ENCODE assay signal across 15 cellular contexts in the genomic region with DNA sequence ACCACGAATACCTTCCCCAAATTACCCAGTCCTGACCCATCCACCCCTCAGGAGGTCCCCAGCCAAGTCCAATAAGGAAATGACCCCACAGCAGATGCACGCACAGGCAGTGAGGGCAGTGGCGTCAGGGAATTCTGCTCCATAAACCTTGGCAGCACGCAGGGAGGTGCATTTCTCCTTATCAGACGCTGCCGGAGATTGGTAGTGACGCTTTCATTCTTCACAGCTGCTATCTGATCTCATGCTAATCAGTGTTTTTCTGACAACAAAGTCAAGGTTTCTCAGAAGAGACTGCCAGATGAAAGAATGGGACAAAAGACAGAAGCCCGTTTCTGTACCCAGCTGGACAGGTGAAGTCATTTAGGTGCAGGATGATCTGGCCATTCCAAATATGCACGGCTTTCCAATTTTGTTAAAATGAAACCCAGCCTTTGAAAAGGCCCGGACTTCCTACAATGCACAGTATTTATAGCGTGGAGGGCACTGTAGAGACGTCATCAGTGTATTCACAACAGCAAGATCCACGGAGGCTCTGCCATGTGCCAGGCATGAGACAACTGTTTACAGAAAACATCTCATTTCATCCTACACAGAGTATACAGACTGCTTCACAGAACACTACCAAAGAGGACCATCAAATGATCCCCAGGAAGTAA. TPM values are rescaled to one million over a fixed set of nuclear protein-coding genes. Genes with fewer than 3 reads are reported as not detected.
A peak's percentile ranks its signal among the peaks of the same experiment; 100 is the strongest.
DNase-seq lines count a peak whose midpoint lies in the region; TF ChIP-seq lines count a peak whose summit lies in the region.
"Had no signal": no experiment of that assay in that cellular context is flagged by ENCODE, and none has a peak within 500 bp of the region (broad histone marks: within the 10 kb centered on the region; RNA-seq: fewer than 3 reads in every experiment).

No MANE protein-coding gene starts in this region.

- H2AFZ ChIP-seq in fibroblast of lung (ENCODE audit: low read length) (no peak overlapping the region), H9 (ENCODE audit: low read length) (no peak overlapping the region)

- H3K23ac ChIP-seq in H9 (ENCODE audit: insufficient read length, low read depth, low read length): no peak overlapping the region

- H3K4me2 ChIP-seq in fibroblast of lung (ENCODE audit: extremely low read depth, insufficient read depth, low read length) (no peak overlapping the region), H9 (ENCODE audit: insufficient read depth, insufficient read length, low read length) (no peak overlapping the region)

- no peak overlapping the region for H2BK15ac ChIP-seq in H9 (ENCODE audit: low read depth, low read length)

- H2BK20ac ChIP-seq in H9 (ENCODE audit: low read depth, low read length, poor library complexity, severe bottlenecking): no peak overlapping the region

- intact Hi-C loops in left ventricle myocardium inferior (cut with micrococcal nuclease): no loop called here
- intact Hi-C loops in cardiac septum (cut with DNase I): no loop called here
- intact Hi-C loops in activated CD4-positive, alpha-beta T cell treated with anti-CD3 and anti-CD28 coated beads, Interleukin-2, amount 10 ng/mL, durations not matched to agents 24 days and 14 days (cut with micrococcal nuclease): no loop called here

- H3K14ac ChIP-seq in H9 (ENCODE audit: insufficient read depth, low read length): no peak overlapping the region; the same call in 1 of the 2 replicates

- no peaks in the 10 kb centered on the region for H3K27me3 ChIP-seq in left ventricle myocardium inferior (ENCODE audit: low read depth)
- no peaks in the 10 kb centered on the region for H3K27me3 ChIP-seq in fibroblast of lung (ENCODE audit: control insufficient read depth, insufficient read depth, low read length)
- no peaks in the 10 kb centered on the region for H3K27me3 ChIP-seq in mucosa of rectum (ENCODE audit: control insufficient read depth in 2 of 2, insufficient read depth in 2 of 2, low read length in 2 of 2)
- H3K27me3 ChIP-seq in H9 (ENCODE audit: insufficient read depth, low read length): no peaks in the 10 kb centered on the region

- H3K4me3 Mint-ChIP-seq in type B pancreatic cell: no peak overlapping the region
- H3K4me3 Mint-ChIP-seq in activated CD4-positive, alpha-beta T cell treated with anti-CD3 and anti-CD28 coated beads, Interleukin-2, amount 10 ng/mL, durations not matched to agents 24 days and 14 days: no peak overlapping the region
- H3K4me3 Mint-ChIP-seq in H9: no peak overlapping the region
- H3K4me3 Mint-ChIP-seq: activated B cell treated with CpG ODN at 0.5 μM for 24 hours; activated naive CD8-positive, alpha-beta T cell treated with anti-CD3 and anti-CD28 coated beads, Interleukin-2, amount 10 ng/mL, durations not matched to agents 7 days and 5 days; dendritic cell treated with granulocyte-macrophage colony-stimulating factor and Interleukin-4, amounts not matched to agents 40 ng/mL and 50 ng/mL, for 4 days had no signal

- H3K9ac ChIP-seq in fibroblast of lung (ENCODE audit: insufficient read depth, low read length) (no peak overlapping the region), mucosa of rectum (ENCODE audit: low read depth in 1 of 2, low read length in 2 of 2) (peak overlapping the region in 1 of 2 donors; percentile 24), H9 (ENCODE audit: extremely low read depth, insufficient read length, low read length) (no peak overlapping the region)

- no peak overlapping the region for H3K18ac ChIP-seq in H9 (ENCODE audit: insufficient read length, low read depth, low read length)

- no peaks in the 10 kb centered on the region for H3K79me1 ChIP-seq in H9 (ENCODE audit: insufficient read depth, low read depth, low read length, poor library complexity, severe bottlenecking)

- no peak overlapping the region for H4K5ac ChIP-seq in H9 (ENCODE audit: insufficient read length, low read depth, low read length)

- H4K20me1 ChIP-seq in fibroblast of lung (ENCODE audit: control insufficient read depth, extremely low read depth, insufficient read depth, low read length) (peaks cover 3% of the 10 kb centered on the region), H9 (ENCODE audit: control insufficient read depth, insufficient read depth, insufficient read length) (peaks cover 3% of the 10 kb centered on the region)

- TF ChIP-seq CTCF in left ventricle myocardium inferior (IDR thresholded peaks at IDR 0.05; ENCODE audit: borderline replicate concordance) (no peak), fibroblast of lung (conservative IDR thresholded peaks at IDR 0.05 in 1 of 2, IDR thresholded peaks at IDR 0.05 in 1 of 2; ENCODE audit: low read depth in 1 of 2, low read length in 2 of 2) (no peak), type B pancreatic cell (conservative IDR thresholded peaks at IDR 0.05) (no peak), H9 (conservative IDR thresholded peaks at IDR 0.05) (no peak)

- WGBS in H9 (ENCODE audit: extremely low coverage, insufficient read length, low lambda C conversion rate): no CpG with 5 or more reads among the region's 13 CpGs

- no peak overlapping the region for H2AK5ac ChIP-seq in H9 (ENCODE audit: insufficient read length, low read length)

- H3K9me3 ChIP-seq in left ventricle myocardium inferior (replicated peaks): no peaks in the 10 kb centered on the region
- H3K9me3 ChIP-seq in fibroblast of lung (ENCODE audit: control insufficient read depth, insufficient read depth, low read depth, low read length): no peaks in the 10 kb centered on the region
- no peaks in the 10 kb centered on the region for H3K9me3 ChIP-seq in mucosa of rectum (ENCODE audit: control insufficient read depth in 2 of 2, low read length in 2 of 2)
- no peaks in the 10 kb centered on the region for H3K9me3 ChIP-seq in H9 (ENCODE audit: control insufficient read depth, low read depth, low read length)

- H3K27ac ChIP-seq in left ventricle myocardium inferior (replicated peaks) (no peak overlapping the region), fibroblast of lung (ENCODE audit: insufficient read depth, low read length) (no peak overlapping the region), mucosa of rectum (ENCODE audit: low read depth in 2 of 2, low read length in 2 of 2) (peak overlapping the region; percentile 57 to 62), H9 (ENCODE audit: insufficient read length, low read depth, low read length) (no peak overlapping the region)

- no peak overlapping the region for H2BK12ac ChIP-seq in H9 (ENCODE audit: insufficient read length, low read depth, low read length)

- DNase-seq in left ventricle myocardium inferior (no peak), cardiac septum (ENCODE audit: low spot score) (no peak), fibroblast of lung (ENCODE audit: low read depth in 2 of 2) (peak; percentile 42 to 51), type B pancreatic cell (ENCODE audit: extremely low spot score, unreplicated experiment) (peak; percentile 56), H9 (no peak)
- no peak for DNase-seq in activated CD8-positive, alpha-beta memory T cell treated with anti-CD3 and anti-CD28 coated beads, Interleukin-2, amount 50 U/mL, for 48 hours
- no peak for DNase-seq in activated CD4-positive, alpha-beta T cell treated with anti-CD3 and anti-CD28 coated beads, Interleukin-2, amount 10 ng/mL, durations not matched to agents 24 days and 14 days
- DNase-seq: ACHN; activated B cell treated with CpG ODN at 0.5 μM for 24 hours; activated naive CD8-positive, alpha-beta T cell treated with anti-CD3 and anti-CD28 coated beads, Interleukin-2, amount 10 ng/mL, durations not matched to agents 7 days and 5 days; NCI-H1694; stimulated activated CD4-positive, alpha-beta T cell treated with anti-CD3 and anti-CD28 coated beads, Interleukin-15, amount 100 ng/mL, for 24 hours had no signal

- no peaks in the 10 kb centered on the region for H3K23me2 ChIP-seq in H9 (ENCODE audit: insufficient read length, low read depth, low read length, poor library complexity, severe bottlenecking)

- H3K4me3 ChIP-seq in left ventricle myocardium inferior (peak overlapping the region; percentile 17), fibroblast of lung (replicated peaks in 1 of 4; ENCODE audit: control extremely low read depth in 1 of 4, insufficient read depth in 1 of 4, low read depth in 3 of 4, low read length in 4 of 4) (no peak overlapping the region), mucosa of rectum (ENCODE audit: low read length in 2 of 2) (peak overlapping the region; percentile 22 to 37)
- H3K4me3 ChIP-seq: K562 had no signal

- no peak overlapping the region for H2BK120ac ChIP-seq in H9 (ENCODE audit: low read depth, low read length, poor library complexity, severe bottlenecking)

- H3K36me3 Mint-ChIP-seq in type B pancreatic cell (no peaks in the 10 kb centered on the region), H9 (ENCODE audit: insufficient read depth in 1 of 3, low read depth in 3 of 3) (no peaks in the 10 kb centered on the region; a peak in 1 of 7 replicates)
- no peaks in the 10 kb centered on the region for H3K36me3 Mint-ChIP-seq in activated CD4-positive, alpha-beta T cell treated with anti-CD3 and anti-CD28 coated beads, Interleukin-2, amount 10 ng/mL, durations not matched to agents 24 days and 14 days (ENCODE audit: low read depth)
- H3K36me3 Mint-ChIP-seq: activated naive CD8-positive, alpha-beta T cell treated with anti-CD3 and anti-CD28 coated beads, Interleukin-2, amount 10 ng/mL, durations not matched to agents 7 days and 5 days had no signal

- H3K4me1 ChIP-seq in left ventricle myocardium inferior (peaks cover 68% of the 10 kb centered on the region), fibroblast of lung (ENCODE audit: control insufficient read depth, extremely low read depth, insufficient read depth, low read length) (peaks cover 3% of the 10 kb centered on the region), mucosa of rectum (ENCODE audit: control insufficient read depth in 2 of 2, insufficient read depth in 2 of 2, low read length in 2 of 2) (peaks cover 14 to 27% of the 10 kb centered on the region in 2 donors), H9 (ENCODE audit: insufficient read depth, low read length) (no peaks in the 10 kb centered on the region; the same call in 1 of the 2 replicates)

- H3K79me2 ChIP-seq in fibroblast of lung (ENCODE audit: control insufficient read depth, insufficient read depth, low read length) (peaks cover 38% of the 10 kb centered on the region), H9 (ENCODE audit: insufficient read depth, low read length) (peaks cover 6% of the 10 kb centered on the region; the same call in 1 of the 2 replicates)

- H3K9me3 Mint-ChIP-seq in type B pancreatic cell (no peaks in the 10 kb centered on the region), H9 (no peaks in the 10 kb centered on the region)
- H3K9me3 Mint-ChIP-seq in activated CD4-positive, alpha-beta T cell treated with anti-CD3 and anti-CD28 coated beads, Interleukin-2, amount 10 ng/mL, durations not matched to agents 24 days and 14 days: no peaks in the 10 kb centered on the region
- H3K9me3 Mint-ChIP-seq: activated B cell treated with CpG ODN at 0.5 μM for 24 hours; activated naive CD8-positive, alpha-beta T cell treated with anti-CD3 and anti-CD28 coated beads, Interleukin-2, amount 10 ng/mL, durations not matched to agents 7 days and 5 days; dendritic cell treated with granulocyte-macrophage colony-stimulating factor and Interleukin-4, amounts not matched to agents 40 ng/mL and 50 ng/mL, for 4 days had no signal

- H3K27ac Mint-ChIP-seq in type B pancreatic cell (no peak overlapping the region), H9 (no peak overlapping the region)
- H3K27ac Mint-ChIP-seq in activated CD4-positive, alpha-beta T cell treated with anti-CD3 and anti-CD28 coated beads, Interleukin-2, amount 10 ng/mL, durations not matched to agents 24 days and 14 days: no peak overlapping the region
- H3K27ac Mint-ChIP-seq: activated B cell treated with CpG ODN at 0.5 μM for 24 hours; activated naive CD8-positive, alpha-beta T cell treated with anti-CD3 and anti-CD28 coated beads, Interleukin-2, amount 10 ng/mL, durations not matched to agents 7 days and 5 days; dendritic cell treated with granulocyte-macrophage colony-stimulating factor and Interleukin-4, amounts not matched to agents 40 ng/mL and 50 ng/mL, for 4 days had no signal

- no peak overlapping the region for H4K91ac ChIP-seq in H9 (ENCODE audit: insufficient read length, low read depth, low read length)

- no peak overlapping the region for H4K8ac ChIP-seq in H9 (replicated peaks; ENCODE audit: insufficient read length, low read depth, low read length)

- H3K56ac ChIP-seq in H9 (ENCODE audit: insufficient read length, low read depth, low read length): no peak overlapping the region

- no peak overlapping the region for H2BK5ac ChIP-seq in H9 (ENCODE audit: insufficient read length, low read length)

- H3K4ac ChIP-seq in H9 (ENCODE audit: low read depth, low read length): no peak overlapping the region

- H3T11ph ChIP-seq in H9 (ENCODE audit: low read length): no peak overlapping the region

- H3K27me3 Mint-ChIP-seq in type B pancreatic cell (no peaks in the 10 kb centered on the region), H9 (ENCODE audit: low read depth) (no peaks in the 10 kb centered on the region)
- no peaks in the 10 kb centered on the region for H3K27me3 Mint-ChIP-seq in activated CD4-positive, alpha-beta T cell treated with anti-CD3 and anti-CD28 coated beads, Interleukin-2, amount 10 ng/mL, durations not matched to agents 24 days and 14 days

- peaks cover 33% of the 10 kb centered on the region for H3K4me1 Mint-ChIP-seq in type B pancreatic cell (ENCODE audit: unreplicated experiment)
- H3K4me1 Mint-ChIP-seq in activated CD4-positive, alpha-beta T cell treated with anti-CD3 and anti-CD28 coated beads, Interleukin-2, amount 10 ng/mL, durations not matched to agents 24 days and 14 days: no peaks in the 10 kb centered on the region
- peaks cover 15 to 16% of the 10 kb centered on the region in 2 experiments for H3K4me1 Mint-ChIP-seq in H9
- H3K4me1 Mint-ChIP-seq: activated B cell treated with CpG ODN at 0.5 μM for 24 hours; activated naive CD8-positive, alpha-beta T cell treated with anti-CD3 and anti-CD28 coated beads, Interleukin-2, amount 10 ng/mL, durations not matched to agents 7 days and 5 days had no signal

- no peaks in the 10 kb centered on the region for H3K36me3 ChIP-seq in left ventricle myocardium inferior
- H3K36me3 ChIP-seq in fibroblast of lung (ENCODE audit: control insufficient read depth, insufficient read depth, low read length): peaks cover 2% of the 10 kb centered on the region
- no peaks in the 10 kb centered on the region for H3K36me3 ChIP-seq in mucosa of rectum (ENCODE audit: control insufficient read depth in 2 of 2, insufficient read depth in 2 of 2, low read length in 2 of 2)

RNA-seq across cellular contexts. Expression of a gene that starts 35.3 kb away (rescaled TPM):
- total RNA-seq in left ventricle myocardium inferior: 30.8 TPM
- 28.8 TPM for total RNA-seq in cardiac septum
- total RNA-seq in fibroblast of lung: 12.6 and 18.3 TPM in 2 replicates
- 9.3 and 10.7 TPM in 2 replicates for polyA plus RNA-seq in fibroblast of lung
- 11.0 and 15.3 TPM in 2 replicates for polyA plus RNA-seq in fibroblast of lung (2012)
- 69.5 and 70.2 TPM in 2 replicates for polyA minus RNA-seq in fibroblast of lung (ENCODE audit: low replicate concordance)
- 22.6 and 23.1 TPM in 2 replicates for total RNA-seq in type B pancreatic cell (ENCODE audit: low replicate concordance)
- total RNA-seq in activated CD4-positive, alpha-beta T cell treated with anti-CD3 and anti-CD28 coated beads, Interleukin-2, amount 10 ng/mL, durations not matched to agents 24 days and 14 days: 1.4 and 1.9 TPM in 2 replicates
- 7.6 and 7.9 TPM in 2 replicates for total RNA-seq in H9 (2021)
- total RNA-seq: K562 had no signal

Comparison
In these comparisons a context has a peak if more than half of its experiments do, and no peak if none do; other contexts are left out.
1. DNase-seq: peak in fibroblast of lung (2 of 2) and type B pancreatic cell (single experiment); none in left ventricle myocardium inferior (single experiment), cardiac septum (single experiment), activated CD8-positive, alpha-beta memory T cell treated with anti-CD3 and anti-CD28 coated beads, Interleukin-2, amount 50 U/mL, for 48 hours (single experiment), activated CD4-positive, alpha-beta T cell treated with anti-CD3 and anti-CD28 coated beads, Interleukin-2, amount 10 ng/mL, durations not matched to agents 24 days and 14 days (single experiment) and H9 (single experiment).
2. H3K27ac ChIP-seq: peak in mucosa of rectum (2 of 2); none in left ventricle myocardium inferior (single experiment), fibroblast of lung (single experiment) and H9 (single experiment).
3. H3K4me3 ChIP-seq: peak in left ventricle myocardium inferior (single experiment) and mucosa of rectum (2 of 2); none in fibroblast of lung (0 of 4).